23 cellular contexts compared by ENCODE assay signal in the genomic region with DNA sequence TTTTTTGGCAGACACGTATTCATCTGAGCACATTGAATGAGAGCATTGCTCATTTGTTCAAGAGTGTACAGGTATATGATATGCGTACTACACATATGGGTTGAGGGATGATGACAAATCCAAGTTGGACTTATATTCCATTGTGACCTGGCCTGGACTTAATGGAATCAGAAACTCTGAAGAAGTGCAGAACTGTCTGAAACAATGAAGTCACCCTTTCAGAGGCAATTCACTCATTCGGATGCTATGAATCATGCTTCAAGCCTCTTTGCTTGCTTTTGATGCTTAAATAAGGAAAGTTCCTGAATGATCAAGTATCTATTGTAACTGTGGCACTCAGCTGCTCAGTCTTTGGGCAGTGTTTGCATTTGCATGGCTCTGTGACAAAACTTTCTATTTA.
DNase-seq lines count a peak whose midpoint lies in the region; ATAC-seq and TF ChIP-seq lines count a peak whose summit lies in the region.
"Had no signal": no experiment of that assay in that cellular context is flagged by ENCODE, and none has a peak within 500 bp of the region (broad histone marks: within the 10 kb centered on the region; RNA-seq: fewer than 3 reads in every experiment).

No MANE protein-coding gene starts in this region.

- H3F3A ChIP-seq in GM23338 (replicated peaks; ENCODE audit: low read depth) = no peaks in the 10 kb centered on the region

- H2AFZ ChIP-seq in osteoblast (ENCODE audit: low read length) (no peak overlapping the region), GM23338 (no peak overlapping the region)

- H3K27ac Mint-ChIP-seq in GM23338 = no peak overlapping the region
- H3K27ac Mint-ChIP-seq: activated T-cell treated with anti-CD3 and anti-CD28 coated beads, Interleukin-2, amount 50 U/mL, for 24 hours; CD4-positive, CD25-positive, alpha-beta regulatory T cell; natural killer cell; stimulated activated naive B cell treated with anti-CD40 and anti-IgM and Interleukin-4, amounts not matched to agents 10 μg/mL and 1 μg/mL and 100 μg/mL, for 72 hours; T-helper 17 cell had no signal

- H3K4me1 ChIP-seq in osteoblast (ENCODE audit: insufficient read depth, low read length) = peaks cover 10% of the 10 kb centered on the region
- H3K4me1 ChIP-seq in GM23338 (ENCODE audit: insufficient read depth) = no peaks in the 10 kb centered on the region

- no peak overlapping the region for H3K27ac ChIP-seq in osteoblast (ENCODE audit: low read depth, low read length)
- H3K27ac ChIP-seq in GM23338 (ENCODE audit: low read depth) = no peak overlapping the region
- H3K27ac ChIP-seq: dorsolateral prefrontal cortex, RWPE1 had no signal

- H4K20me1 ChIP-seq in osteoblast (ENCODE audit: insufficient read depth, low read length) (no peaks in the 10 kb centered on the region), GM23338 (replicated peaks; ENCODE audit: insufficient read depth) (no peaks in the 10 kb centered on the region)

- no peak overlapping the region for H3K4me3 Mint-ChIP-seq in GM23338
- H3K4me3 Mint-ChIP-seq: activated T-cell treated with anti-CD3 and anti-CD28 coated beads, Interleukin-2, amount 50 U/mL, for 24 hours; CD4-positive, CD25-positive, alpha-beta regulatory T cell; natural killer cell; stimulated activated naive B cell treated with anti-CD40 and anti-IgM and Interleukin-4, amounts not matched to agents 10 μg/mL and 1 μg/mL and 100 μg/mL, for 72 hours; T-helper 17 cell had no signal

- H3K9me2 ChIP-seq in GM23338 (ENCODE audit: insufficient read depth) = 0 out of 2 replicates have a peak, but pooled peaks cover 5% of the 10 kb centered on the region

- DNase-seq in ELR (ENCODE audit: low read depth) (peak; percentile 45), RPMI7951 (ENCODE audit: low read depth) (peak; percentile 23), epithelial cell of esophagus (ENCODE audit: low read depth) (peak; percentile 53), osteoblast (ENCODE audit: insufficient read length, low spot score, missing footprints) (peak; percentile 61), NCI-H345 treated with DMSO at 0.1 percent for 48 hours (lab: John Stamatoyannopoulos, UW; ENCODE audit: unreplicated experiment) (no peak), GM23338 (ENCODE audit: low spot score) (no peak), 8988T (no peak)
- DNase-seq: activated CD4-positive, alpha-beta T cell treated with anti-CD3 and anti-CD28 coated beads for 48 hours; activated naive CD4-positive, alpha-beta T cell treated with Interleukin-2 at 50 U/mL for 16 hours; activated T-cell treated with anti-CD3 and anti-CD28 coated beads, Interleukin-2, amount 50 U/mL, for 24 hours; amygdala; CD4-positive, CD25-positive, alpha-beta regulatory T cell; central memory CD4-positive, alpha-beta T cell; dorsolateral prefrontal cortex; GOT3; MV-4-11; natural killer cell; NCI-H1694 treated with DMSO at 0.1 percent for 48 hours; NCI-H69; stimulated activated CD4-positive, alpha-beta T cell treated with anti-CD3 and anti-CD28 coated beads, Interleukin-4, amount 100 ng/mL, for 24 hours; stimulated activated naive B cell treated with anti-CD40 and anti-IgM and Interleukin-4, amounts not matched to agents 10 μg/mL and 1 μg/mL and 100 μg/mL, for 72 hours; T-helper 17 cell had no signal

- no peak for ATAC-seq in GM23338
- ATAC-seq: natural killer cell; stimulated activated naive B cell treated with anti-CD40 and anti-IgM and Interleukin-4, amounts not matched to agents 10 μg/mL and 1 μg/mL and 100 μg/mL, for 72 hours; T-helper 17 cell had no signal

- H3K36me3 ChIP-seq in osteoblast (ENCODE audit: insufficient read depth, low read length) (no peaks in the 10 kb centered on the region), GM23338 (ENCODE audit: insufficient read depth) (no peaks in the 10 kb centered on the region)

- no peaks in the 10 kb centered on the region for H3K36me3 Mint-ChIP-seq in GM23338 (ENCODE audit: low read depth)
- H3K36me3 Mint-ChIP-seq: CD4-positive, CD25-positive, alpha-beta regulatory T cell; natural killer cell had no signal

- H3K4me2 ChIP-seq in osteoblast (ENCODE audit: insufficient read depth, low read length) (no peak overlapping the region), GM23338 (no peak overlapping the region)

- no peak overlapping the region for H3K4me3 ChIP-seq in epithelial cell of esophagus (ENCODE audit: low read length)
- no peak overlapping the region for H3K4me3 ChIP-seq in osteoblast (ENCODE audit: insufficient read depth, low read length)
- no peak overlapping the region for H3K4me3 ChIP-seq in GM23338
- H3K4me3 ChIP-seq: dorsolateral prefrontal cortex had no signal

- TF ChIP-seq CTCF in epithelial cell of esophagus (IDR thresholded peaks at IDR 0.05; ENCODE audit: insufficient read depth, low read depth, low read length, missing control alignments) (no peak), osteoblast (IDR thresholded peaks at IDR 0.05; ENCODE audit: extremely low read depth, low read depth, low read length) (no peak), GM23338 (conservative IDR thresholded peaks at IDR 0.05; ENCODE audit: low read depth in 2 of 2) (no peak)

- peaks cover 25% of the 10 kb centered on the region for H3K9me3 Mint-ChIP-seq in GM23338
- H3K9me3 Mint-ChIP-seq: activated T-cell treated with anti-CD3 and anti-CD28 coated beads, Interleukin-2, amount 50 U/mL, for 24 hours; natural killer cell had no signal

- peaks cover 3% of the 10 kb centered on the region for H3K27me3 Mint-ChIP-seq in GM23338 (ENCODE audit: insufficient read depth, low read depth, poor library complexity)
- H3K27me3 Mint-ChIP-seq: stimulated activated naive B cell treated with anti-CD40 and anti-IgM and Interleukin-4, amounts not matched to agents 10 μg/mL and 1 μg/mL and 100 μg/mL, for 72 hours had no signal

- H3K4me1 Mint-ChIP-seq in GM23338 = no peaks in the 10 kb centered on the region
- H3K4me1 Mint-ChIP-seq: CD4-positive, CD25-positive, alpha-beta regulatory T cell; natural killer cell; stimulated activated naive B cell treated with anti-CD40 and anti-IgM and Interleukin-4, amounts not matched to agents 10 μg/mL and 1 μg/mL and 100 μg/mL, for 72 hours; T-helper 17 cell had no signal

- H3K9me3 ChIP-seq in osteoblast (ENCODE audit: low read depth, low read length) = peaks cover 5% of the 10 kb centered on the region

- H3K79me2 ChIP-seq in osteoblast (ENCODE audit: insufficient read depth, low read length) (no peaks in the 10 kb centered on the region), GM23338 (replicated peaks; ENCODE audit: insufficient read depth) (no peaks in the 10 kb centered on the region)

- H3K27me3 ChIP-seq in osteoblast (ENCODE audit: insufficient read depth, low read length) = no peaks in the 10 kb centered on the region
- H3K27me3 ChIP-seq in GM23338 (ENCODE audit: insufficient read depth) = no peaks in the 10 kb centered on the region
- H3K27me3 ChIP-seq: dorsolateral prefrontal cortex had no signal

TF ChIP-seq in GM23338, 12 proteins besides CTCF, POLR2A, EP300 and RAD21 (continues in another document):
- no peak for TF ChIP-seq ZNF331 (CRISPR knock-in tag; IDR thresholded peaks at IDR 0.05; ENCODE audit: low read depth)
- TF ChIP-seq CREB1 (CRISPR knock-in tag; IDR thresholded peaks at IDR 0.05; ENCODE audit: low read depth) = no peak
- no peak for TF ChIP-seq REST (IDR thresholded peaks at IDR 0.05; ENCODE audit: unreplicated experiment)
- TF ChIP-seq, protein P1, sequence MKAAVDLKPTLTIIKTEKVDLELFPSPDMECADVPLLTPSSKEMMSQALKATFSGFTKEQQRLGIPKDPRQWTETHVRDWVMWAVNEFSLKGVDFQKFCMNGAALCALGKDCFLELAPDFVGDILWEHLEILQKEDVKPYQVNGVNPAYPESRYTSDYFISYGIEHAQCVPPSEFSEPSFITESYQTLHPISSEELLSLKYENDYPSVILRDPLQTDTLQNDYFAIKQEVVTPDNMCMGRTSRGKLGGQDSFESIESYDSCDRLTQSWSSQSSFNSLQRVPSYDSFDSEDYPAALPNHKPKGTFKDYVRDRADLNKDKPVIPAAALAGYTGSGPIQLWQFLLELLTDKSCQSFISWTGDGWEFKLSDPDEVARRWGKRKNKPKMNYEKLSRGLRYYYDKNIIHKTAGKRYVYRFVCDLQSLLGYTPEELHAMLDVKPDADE (IDR thresholded peaks at IDR 0.05) = no peak
- TF ChIP-seq POLR2AphosphoS5 (IDR thresholded peaks at IDR 0.05; ENCODE audit: low read depth) = no peak
- TF ChIP-seq JUNB (IDR thresholded peaks at IDR 0.05; ENCODE audit: unreplicated experiment) = no peak

Comparison
In these comparisons a context has a peak if more than half of its experiments do, and no peak if none do; other contexts are left out.
1. DNase-seq: peak in ELR (single experiment), RPMI7951 (single experiment), epithelial cell of esophagus (single experiment) and osteoblast (single experiment); none in NCI-H345 treated with DMSO at 0.1 percent for 48 hours (single experiment), GM23338 (single experiment) and 8988T (single experiment).